In the genomic region with DNA sequence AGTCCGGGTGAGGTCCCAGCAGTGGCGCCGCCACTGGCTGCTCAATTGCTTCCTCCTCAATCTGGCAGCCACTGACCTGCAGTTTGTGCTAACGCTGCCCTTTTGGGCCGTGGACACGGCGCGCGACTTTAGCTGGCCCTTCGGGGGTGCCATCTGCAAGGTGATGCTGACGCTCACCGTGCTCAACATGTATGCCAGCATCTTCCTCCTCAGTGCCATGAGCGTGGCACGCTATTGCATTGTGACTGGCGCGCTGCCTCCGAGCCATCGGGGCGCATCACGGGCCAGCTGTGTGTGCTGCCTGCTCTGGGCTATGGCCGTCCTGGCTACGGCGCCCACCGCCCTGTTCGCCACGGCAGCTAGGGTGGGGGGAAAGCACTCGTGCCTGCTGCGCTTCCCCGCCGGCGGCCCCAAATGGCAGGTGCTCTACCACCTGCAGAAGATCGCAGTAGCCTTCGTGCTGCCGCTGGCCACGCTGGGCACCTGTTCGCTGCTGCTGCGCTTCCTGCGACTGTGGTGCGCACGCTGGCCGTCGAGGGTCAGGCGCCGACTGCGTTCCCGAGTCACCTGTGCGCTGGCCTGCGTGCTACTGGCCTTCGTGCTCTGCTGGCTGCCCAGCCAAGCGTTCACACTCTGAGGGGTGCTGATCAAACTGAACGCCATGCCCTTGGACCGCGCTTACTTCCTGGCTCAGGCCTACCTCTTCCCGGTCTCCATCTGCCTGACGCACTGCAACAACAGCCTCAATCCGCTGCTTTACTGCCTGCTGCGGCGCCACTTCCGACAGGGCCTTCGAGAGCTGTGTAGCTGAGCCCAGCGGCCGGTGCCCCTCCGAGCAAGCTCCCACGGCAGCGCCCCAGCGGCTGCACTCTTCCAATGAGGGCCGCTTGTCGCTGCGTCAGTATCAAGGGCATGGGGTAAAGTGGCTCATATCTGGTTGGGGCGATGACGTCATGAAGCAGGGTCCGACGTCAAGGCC, we compare ENCODE assay signal across 21 cellular contexts. TPM values are rescaled to one million over a fixed set of nuclear protein-coding genes. Genes with fewer than 3 reads are reported as not detected.
DNase-seq lines count a peak whose midpoint lies in the region; ATAC-seq and TF ChIP-seq lines count a peak whose summit lies in the region.
"Had no signal": no experiment of that assay in that cellular context is flagged by ENCODE, and none has a peak within 500 bp of the region (broad histone marks: within the 10 kb centered on the region; RNA-seq: fewer than 3 reads in every experiment).

No MANE protein-coding gene starts in this region.

- no peaks in the 10 kb centered on the region for H3K9me3 ChIP-seq in CD4-positive, alpha-beta T cell (ENCODE audit: control insufficient read depth, low read length)
- no peaks in the 10 kb centered on the region for H3K9me3 ChIP-seq in GM23248 (ENCODE audit: low read depth)
- H3K9me3 ChIP-seq: colonic mucosa, SK-N-SH, thyroid gland had no signal

- ATAC-seq in CD4-positive, alpha-beta T cell (ENCODE audit: poor library complexity), result no peak
- ATAC-seq in central memory CD8-positive, alpha-beta T cell (replicated peaks; ENCODE audit: extremely low read depth, poor library complexity, severe bottlenecking), result no peak
- peak in 1 of 2 donors; percentile 25 for ATAC-seq in naive thymus-derived CD8-positive, alpha-beta T cell

- H2AFZ ChIP-seq in GM23248, result peak overlapping the region; percentile 58

- intact Hi-C loops in CD4-positive, alpha-beta T cell (cut with DNase I, micrococcal nuclease), result no loop called here

- no peak overlapping the region for H3K27ac ChIP-seq in CD4-positive, alpha-beta T cell (ENCODE audit: low read depth, low read length)
- H3K27ac ChIP-seq in GM23248, result no peak overlapping the region
- H3K27ac ChIP-seq: colonic mucosa, thyroid gland had no signal

- CTCF ChIA-PET in CD4-positive, alpha-beta T cell (lab: Charles Lee), result no interaction called here

- WGBS in GM23248 (ENCODE audit: low coverage in 1 of 2, low lambda C conversion rate in 2 of 2, missing lambda C conversion rate in 2 of 2), 2 experiments, result 66 to 68% methylated on average over 69 to 73 of the region's 73 CpGs

- no peak overlapping the region for H3K4me3 ChIP-seq in GM23248
- H3K4me3 ChIP-seq: colonic mucosa, thyroid gland had no signal

- no peaks in the 10 kb centered on the region for H3K36me3 ChIP-seq in GM23248 (ENCODE audit: low read depth)
- H3K36me3 ChIP-seq: colonic mucosa, thyroid gland had no signal

- H3K27me3 ChIP-seq in CD4-positive, alpha-beta T cell (ENCODE audit: control insufficient read depth, insufficient read depth, low read length), result no peaks in the 10 kb centered on the region
- peaks cover 22% of the 10 kb centered on the region; the same call in 1 of the 2 replicates for H3K27me3 ChIP-seq in GM23248 (replicated peaks; ENCODE audit: insufficient read depth)
- H3K27me3 ChIP-seq: colonic mucosa, thyroid gland had no signal

- POLR2A ChIA-PET in CD4-positive, alpha-beta T cell (lab: Charles Lee), result interaction anchor here (1.2 kb wide), 1 partner anchor 42 kb away, joined by 4 read pairs; the partner anchor contains the start of gene MORF4L1
- POLR2A ChIA-PET in naive thymus-derived CD8-positive, alpha-beta T cell (lab: Charles Lee), result interaction anchor here (1.3 kb wide), 1 partner anchor 42 kb away, joined by 16 read pairs; the partner anchor contains the start of gene MORF4L1

- H3K4me2 ChIP-seq in GM23248 (ENCODE audit: unreplicated experiment), result no peak overlapping the region
- H3K4me2 ChIP-seq: SK-N-SH had no signal

- no peaks in the 10 kb centered on the region for H3K79me2 ChIP-seq in GM23248 (ENCODE audit: insufficient read depth)

- no peaks in the 10 kb centered on the region for H3K4me1 ChIP-seq in GM23248 (ENCODE audit: insufficient read depth)
- H3K4me1 ChIP-seq: colonic mucosa, thyroid gland had no signal

- H3K36me3 Mint-ChIP-seq in CD4-positive, alpha-beta T cell (ENCODE audit: low read depth), result no peaks in the 10 kb centered on the region
- no peaks in the 10 kb centered on the region for H3K36me3 Mint-ChIP-seq in central memory CD8-positive, alpha-beta T cell (ENCODE audit: insufficient read depth)
- H3K36me3 Mint-ChIP-seq in naive thymus-derived CD8-positive, alpha-beta T cell, result no peaks in the 10 kb centered on the region

- no peaks in the 10 kb centered on the region for H3K9me2 ChIP-seq in GM23248 (ENCODE audit: insufficient read depth)
- H3K9me2 ChIP-seq: SK-N-SH had no signal

- in situ Hi-C loops in GM23248 (cut with MboI), result no loop called here

- H3K27ac Mint-ChIP-seq in CD4-positive, alpha-beta T cell, result no peak overlapping the region
- H3K27ac Mint-ChIP-seq in central memory CD8-positive, alpha-beta T cell (ENCODE audit: low read depth), result no peak overlapping the region
- peak overlapping the region in 3 of 10 donors; percentile 53 to 62 (median 53) for H3K27ac Mint-ChIP-seq in naive thymus-derived CD8-positive, alpha-beta T cell

- H3K4me1 Mint-ChIP-seq in CD4-positive, alpha-beta T cell (ENCODE audit: low read depth), result no peaks in the 10 kb centered on the region
- peaks cover 4% of the 10 kb centered on the region for H3K4me1 Mint-ChIP-seq in central memory CD8-positive, alpha-beta T cell
- peaks cover 2 to 20% (median 13%) of the 10 kb centered on the region in 4 donors for H3K4me1 Mint-ChIP-seq in naive thymus-derived CD8-positive, alpha-beta T cell

- no peaks in the 10 kb centered on the region for H4K20me1 ChIP-seq in GM23248 (ENCODE audit: insufficient read depth)

- no peak overlapping the region for H3K9ac ChIP-seq in GM23248
- H3K9ac ChIP-seq: SK-N-SH had no signal

- TF ChIP-seq CTCF in CD4-positive, alpha-beta T cell (IDR thresholded peaks at IDR 0.05), result no peak

- no peaks in the 10 kb centered on the region for H3F3A ChIP-seq in GM23248 (ENCODE audit: insufficient read depth)

- no peak for DNase-seq in CD4-positive, alpha-beta T cell
- no peak for DNase-seq in GM23248
- no peak for DNase-seq in central memory CD8-positive, alpha-beta T cell (ENCODE audit: low spot score in 2 of 2)
- no peak for DNase-seq in naive thymus-derived CD8-positive, alpha-beta T cell
- DNase-seq in AG08395 (ENCODE audit: low spot score), result no peak
- no peak for DNase-seq in stimulated activated CD4-positive, alpha-beta T cell treated with anti-CD3 and anti-CD28 coated beads, Interleukin-2, amount 100 ng/mL, for 48 hours
- no peak for DNase-seq in NCI-H82 treated with DMSO at 0.1 percent for 48 hours (lab: John Stamatoyannopoulos, UW; ENCODE audit: unreplicated experiment)
- no peak for DNase-seq in NCI-H82 (lab: John Stamatoyannopoulos, UW)
- DNase-seq: activated effector memory CD4-positive, alpha-beta T cell treated with anti-CD3 and anti-CD28 coated beads, Interleukin-2, amount 50 U/mL, for 16 hours; C1 segment of cervical spinal cord; colonic mucosa; DMS79 treated with DMSO at 0.1 percent for 48 hours; KG1; midbrain; NCI-H1048; NCI-H2081 treated with DMSO at 0.1 percent for 48 hours; NCI-H524; SK-N-SH; stimulated activated CD4-positive, alpha-beta T cell treated with anti-CD3 and anti-CD28 coated beads, Interleukin-4, amount 100 ng/mL, for 24 hours; stimulated activated CD8-positive, alpha-beta memory T cell treated with anti-CD3 and anti-CD28 coated beads, Interleukin-4, amount 100 ng/mL, for 48 hours had no signal

- H3K9me3 Mint-ChIP-seq in CD4-positive, alpha-beta T cell, result no peaks in the 10 kb centered on the region
- no peaks in the 10 kb centered on the region for H3K9me3 Mint-ChIP-seq in central memory CD8-positive, alpha-beta T cell
- no peaks in the 10 kb centered on the region for H3K9me3 Mint-ChIP-seq in naive thymus-derived CD8-positive, alpha-beta T cell

- peaks cover 27% of the 10 kb centered on the region for H3K27me3 Mint-ChIP-seq in CD4-positive, alpha-beta T cell
- H3K27me3 Mint-ChIP-seq in central memory CD8-positive, alpha-beta T cell, result peaks cover 30% of the 10 kb centered on the region
- H3K27me3 Mint-ChIP-seq in naive thymus-derived CD8-positive, alpha-beta T cell, result peaks cover 0 to 27% (median 4%) of the 10 kb centered on the region in 5 donors

- H3K4me3 Mint-ChIP-seq in CD4-positive, alpha-beta T cell, result peak overlapping the region; percentile 73
- H3K4me3 Mint-ChIP-seq in central memory CD8-positive, alpha-beta T cell, result peak overlapping the region; percentile 38
- peak overlapping the region; percentile 30 to 91 (median 80) for H3K4me3 Mint-ChIP-seq in naive thymus-derived CD8-positive, alpha-beta T cell

RNA-seq across cellular contexts. Expression of gene ADAMTS7, which starts 20.3 kb away (rescaled TPM):
- under 1 TPM; 0.11 to 0.30 TPM for total RNA-seq in CD4-positive, alpha-beta T cell
- 2.4 and 4.8 TPM in 2 replicates for total RNA-seq in GM23248 (2014; rRNA removed; shearing (Covaris generic))
- 0.70 and 0.89 TPM in 2 replicates for polyA plus RNA-seq in GM23248 (2016; fragmentation: Nextera tagmentation; extraction: Ambion mirVana)
- total RNA-seq in naive thymus-derived CD8-positive, alpha-beta T cell, result under 1 TPM; 0.16 to 0.31 TPM
- polyA plus RNA-seq in naive thymus-derived CD8-positive, alpha-beta T cell, result not detected

RNA-seq across cellular contexts. Expression of gene MORF4L1, which starts 41.2 kb away (rescaled TPM):
- total RNA-seq in CD4-positive, alpha-beta T cell, result 100 to 1,000 TPM; 463 to 496 TPM
- 302 and 388 TPM in 2 replicates for total RNA-seq in GM23248 (2014; rRNA removed; shearing (Covaris generic))
- polyA plus RNA-seq in GM23248 (2016; fragmentation: Nextera tagmentation; extraction: Ambion mirVana), result 357 and 358 TPM in 2 replicates
- total RNA-seq in naive thymus-derived CD8-positive, alpha-beta T cell, result 100 to 1,000 TPM; 271 to 320 TPM
- polyA plus RNA-seq in naive thymus-derived CD8-positive, alpha-beta T cell, result 100 to 1,000 TPM; 286 to 311 (median 298) TPM
